In the genomic region with DNA sequence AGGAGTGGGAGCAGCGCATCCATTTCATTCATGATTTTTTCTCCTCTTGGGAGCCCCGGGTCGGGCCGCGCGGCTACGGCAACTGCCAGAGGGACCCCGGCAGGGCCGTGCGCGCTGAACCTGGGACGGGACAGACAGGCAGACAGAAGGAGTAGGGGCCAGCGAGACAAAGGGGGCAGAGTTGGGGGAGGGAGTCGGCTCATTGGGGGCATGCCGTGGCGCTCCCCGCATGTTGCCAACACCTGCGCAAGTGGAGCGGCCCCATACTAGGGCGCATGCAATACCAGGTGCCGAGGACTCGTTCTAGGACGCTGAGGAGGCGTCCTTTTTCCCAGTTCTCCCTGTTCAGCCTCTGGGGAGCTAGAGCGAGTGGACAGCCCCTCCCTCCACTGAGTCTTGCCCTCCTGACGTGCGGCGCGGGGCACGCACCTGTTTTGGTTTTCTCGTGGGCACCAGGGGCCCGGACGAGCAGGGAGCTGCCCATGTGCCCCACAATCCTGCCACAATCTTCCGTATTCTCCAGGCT, we compare ENCODE assay signal across 1 cellular context.
TF ChIP-seq lines count a peak whose summit lies in the region.

No MANE protein-coding gene starts in this region.

TF ChIP-seq in IMR-90, 13 proteins besides CTCF, POLR2A, EP300 and RAD21 (continued from another document):
- TF ChIP-seq, protein P1, sequence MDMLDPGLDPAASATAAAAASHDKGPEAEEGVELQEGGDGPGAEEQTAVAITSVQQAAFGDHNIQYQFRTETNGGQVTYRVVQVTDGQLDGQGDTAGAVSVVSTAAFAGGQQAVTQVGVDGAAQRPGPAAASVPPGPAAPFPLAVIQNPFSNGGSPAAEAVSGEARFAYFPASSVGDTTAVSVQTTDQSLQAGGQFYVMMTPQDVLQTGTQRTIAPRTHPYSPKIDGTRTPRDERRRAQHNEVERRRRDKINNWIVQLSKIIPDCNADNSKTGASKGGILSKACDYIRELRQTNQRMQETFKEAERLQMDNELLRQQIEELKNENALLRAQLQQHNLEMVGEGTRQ (IDR thresholded peaks at IDR 0.05; ENCODE audit: low read depth, low read length) = no peak
- no peak for TF ChIP-seq FOS (IDR thresholded peaks at IDR 0.05; ENCODE audit: low read depth, low read length)
- no peak for TF ChIP-seq SMC3 (IDR thresholded peaks at IDR 0.05; ENCODE audit: low read depth, low read length)
- TF ChIP-seq MAZ (IDR thresholded peaks at IDR 0.05; ENCODE audit: borderline replicate concordance, low read depth, low read length) = no peak
- no peak for TF ChIP-seq NFE2L2 (IDR thresholded peaks at IDR 0.05; ENCODE audit: low read depth, low read length)
- TF ChIP-seq, protein P2, sequence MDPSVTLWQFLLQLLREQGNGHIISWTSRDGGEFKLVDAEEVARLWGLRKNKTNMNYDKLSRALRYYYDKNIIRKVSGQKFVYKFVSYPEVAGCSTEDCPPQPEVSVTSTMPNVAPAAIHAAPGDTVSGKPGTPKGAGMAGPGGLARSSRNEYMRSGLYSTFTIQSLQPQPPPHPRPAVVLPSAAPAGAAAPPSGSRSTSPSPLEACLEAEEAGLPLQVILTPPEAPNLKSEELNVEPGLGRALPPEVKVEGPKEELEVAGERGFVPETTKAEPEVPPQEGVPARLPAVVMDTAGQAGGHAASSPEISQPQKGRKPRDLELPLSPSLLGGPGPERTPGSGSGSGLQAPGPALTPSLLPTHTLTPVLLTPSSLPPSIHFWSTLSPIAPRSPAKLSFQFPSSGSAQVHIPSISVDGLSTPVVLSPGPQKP (IDR thresholded peaks at IDR 0.05; ENCODE audit: borderline replicate concordance, low read depth, low read length) = no peak
- no peak for TF ChIP-seq CHD1 (IDR thresholded peaks at IDR 0.05; ENCODE audit: low read depth, low read length)
- no peak for TF ChIP-seq BHLHE40 (IDR thresholded peaks at IDR 0.05; ENCODE audit: low read depth, low read length)
- TF ChIP-seq CEBPB (IDR thresholded peaks at IDR 0.05; ENCODE audit: low read depth, low read length) = no peak
- TF ChIP-seq MAFK (IDR thresholded peaks at IDR 0.05; ENCODE audit: low read depth, low read length) = no peak
- TF ChIP-seq RFX5 (IDR thresholded peaks at IDR 0.05; ENCODE audit: low read depth, low read length) = no peak
- no peak for TF ChIP-seq MXI1 (IDR thresholded peaks at IDR 0.05; ENCODE audit: borderline replicate concordance, low read depth, low read length)
